Comparison of ENCODE assay signal across 8 cellular contexts in genomic region chrX:63560601-63561218, GRCh38.
A peak's percentile ranks its signal among the peaks of the same experiment; 100 is the strongest.
DNase-seq lines count a peak whose midpoint lies in the region; ATAC-seq lines count a peak whose summit lies in the region.

No MANE protein-coding gene starts in this region.

- H3K4me3 Mint-ChIP-seq in CD4-positive, CD25-positive, alpha-beta regulatory T cell: peak overlapping the region; percentile 93 to 98 (median 98)
- H3K4me3 Mint-ChIP-seq in activated CD8-positive, alpha-beta T cell treated with anti-CD3 and anti-CD28 coated beads, Interleukin-2, amount 10 ng/mL, durations not matched to agents 7 days and 5 days: peak overlapping the region; percentile 97
- H3K4me3 Mint-ChIP-seq in effector memory CD8-positive, alpha-beta T cell: peak overlapping the region; percentile 90 to 97
- H3K4me3 Mint-ChIP-seq in memory B cell: peak overlapping the region; percentile 99

- peaks cover 5 to 26% (median 17%) of the 10 kb centered on the region in 4 donors for H3K4me1 Mint-ChIP-seq in CD4-positive, CD25-positive, alpha-beta regulatory T cell
- H3K4me1 Mint-ChIP-seq in activated CD8-positive, alpha-beta T cell treated with anti-CD3 and anti-CD28 coated beads, Interleukin-2, amount 10 ng/mL, durations not matched to agents 7 days and 5 days (ENCODE audit: low read depth): peaks cover 7% of the 10 kb centered on the region
- peaks cover 10 to 16% of the 10 kb centered on the region in 2 donors for H3K4me1 Mint-ChIP-seq in effector memory CD8-positive, alpha-beta T cell (ENCODE audit: low read depth in 2 of 2)
- H3K4me1 Mint-ChIP-seq in memory B cell: peaks cover 9% of the 10 kb centered on the region

- H3K27me3 Mint-ChIP-seq in CD4-positive, CD25-positive, alpha-beta regulatory T cell: no peaks in the 10 kb centered on the region
- no peaks in the 10 kb centered on the region for H3K27me3 Mint-ChIP-seq in activated CD8-positive, alpha-beta T cell treated with anti-CD3 and anti-CD28 coated beads, Interleukin-2, amount 10 ng/mL, durations not matched to agents 7 days and 5 days (ENCODE audit: low read depth)
- H3K27me3 Mint-ChIP-seq in effector memory CD8-positive, alpha-beta T cell: no peaks in the 10 kb centered on the region
- no peaks in the 10 kb centered on the region for H3K27me3 Mint-ChIP-seq in memory B cell

- H3K9me3 ChIP-seq in CD4-positive, CD25-positive, alpha-beta regulatory T cell (ENCODE audit: control insufficient read depth in 2 of 2, low read length in 2 of 2): no peaks in the 10 kb centered on the region

- H3K36me3 Mint-ChIP-seq in CD4-positive, CD25-positive, alpha-beta regulatory T cell: peaks cover 10% of the 10 kb centered on the region
- H3K36me3 Mint-ChIP-seq in activated CD8-positive, alpha-beta T cell treated with anti-CD3 and anti-CD28 coated beads, Interleukin-2, amount 10 ng/mL, durations not matched to agents 7 days and 5 days (ENCODE audit: low read depth): peaks cover 10% of the 10 kb centered on the region
- peaks cover 6% of the 10 kb centered on the region for H3K36me3 Mint-ChIP-seq in effector memory CD8-positive, alpha-beta T cell (ENCODE audit: insufficient read depth)
- H3K36me3 Mint-ChIP-seq in memory B cell: peaks cover 7% of the 10 kb centered on the region

- ATAC-seq in CD4-positive, CD25-positive, alpha-beta regulatory T cell (ENCODE audit: low read depth in 2 of 2): peak; percentile 81 to 82
- ATAC-seq in GM19395 (IDR thresholded peaks at IDR 0.05; ENCODE audit: unreplicated experiment) (peak; percentile 96), HG03558 (IDR thresholded peaks at IDR 0.05; ENCODE audit: extremely low read depth, unreplicated experiment) (peak; percentile 93), memory B cell (ENCODE audit: low read depth) (peak; percentile 88)
- ATAC-seq in activated CD8-positive, alpha-beta T cell treated with anti-CD3 and anti-CD28 coated beads, Interleukin-2, amount 10 ng/mL, durations not matched to agents 7 days and 5 days: peak; percentile 95
- peak; percentile 91 for ATAC-seq in effector memory CD8-positive, alpha-beta T cell (replicated peaks)

- H3K27ac ChIP-seq in CD4-positive, CD25-positive, alpha-beta regulatory T cell (ENCODE audit: insufficient read depth, low read length, poor library complexity, severe bottlenecking): no peak overlapping the region

- peak; percentile 15 to 79 (median 58) for DNase-seq in CD4-positive, CD25-positive, alpha-beta regulatory T cell
- DNase-seq in NCI-H774 (lab: John Stamatoyannopoulos, UW) (peak; percentile 63), memory B cell (ENCODE audit: low spot score in 2 of 2) (peak; percentile 15 to 31)
- DNase-seq in activated CD8-positive, alpha-beta T cell treated with anti-CD3 and anti-CD28 coated beads, Interleukin-2, amount 10 ng/mL, durations not matched to agents 7 days and 5 days: peak; percentile 69
- peak; percentile 21 to 33 (median 26) for DNase-seq in effector memory CD8-positive, alpha-beta T cell
- DNase-seq in stimulated activated CD8-positive, alpha-beta memory T cell treated with anti-CD3 and anti-CD28 coated beads, Interleukin-12 subunit alpha, Interleukin-12 subunit beta, amount 100 ng/mL, for 1 hour (ENCODE audit: low read depth): peak; percentile 17

- POLR2A ChIA-PET in activated CD8-positive, alpha-beta T cell treated with anti-CD3 and anti-CD28 coated beads, Interleukin-2, amount 10 ng/mL, durations not matched to agents 7 days and 5 days (lab: Charles Lee): interaction anchor here (0.9 kb wide), 1 partner anchor 193 kb away, joined by 3 read pairs; no protein-coding TSS in a partner anchor

- peak overlapping the region; percentile 84 for H3K4me3 ChIP-seq in CD4-positive, CD25-positive, alpha-beta regulatory T cell (ENCODE audit: low read depth, low read length)

- CTCF ChIA-PET in activated CD8-positive, alpha-beta T cell treated with anti-CD3 and anti-CD28 coated beads, Interleukin-2, amount 10 ng/mL, durations not matched to agents 7 days and 5 days (lab: Charles Lee): interaction anchor here (0.9 to 1.2 kb wide), 2 partner anchors 126 to 211 kb away, joined by 3 read pairs; no protein-coding TSS in a partner anchor

- H3K4me1 ChIP-seq in CD4-positive, CD25-positive, alpha-beta regulatory T cell (ENCODE audit: control insufficient read depth, insufficient read depth, low read length, poor library complexity, severe bottlenecking): peaks cover 9% of the 10 kb centered on the region

- H3K27me3 ChIP-seq in CD4-positive, CD25-positive, alpha-beta regulatory T cell (ENCODE audit: control insufficient read depth, insufficient read depth, low read length): no peaks in the 10 kb centered on the region

- H3K36me3 ChIP-seq in CD4-positive, CD25-positive, alpha-beta regulatory T cell (ENCODE audit: control insufficient read depth, insufficient read depth, low read length): no peaks in the 10 kb centered on the region

- peak overlapping the region; percentile 86 to 98 (median 96) for H3K27ac Mint-ChIP-seq in CD4-positive, CD25-positive, alpha-beta regulatory T cell
- peak overlapping the region; percentile 87 for H3K27ac Mint-ChIP-seq in activated CD8-positive, alpha-beta T cell treated with anti-CD3 and anti-CD28 coated beads, Interleukin-2, amount 10 ng/mL, durations not matched to agents 7 days and 5 days
- H3K27ac Mint-ChIP-seq in effector memory CD8-positive, alpha-beta T cell: peak overlapping the region; percentile 88 to 96
- peak overlapping the region; percentile 94 for H3K27ac Mint-ChIP-seq in memory B cell

- H3K9me3 Mint-ChIP-seq in CD4-positive, CD25-positive, alpha-beta regulatory T cell: peaks cover 0 to 12% (median 0%) of the 10 kb centered on the region in 7 donors
- no peaks in the 10 kb centered on the region for H3K9me3 Mint-ChIP-seq in activated CD8-positive, alpha-beta T cell treated with anti-CD3 and anti-CD28 coated beads, Interleukin-2, amount 10 ng/mL, durations not matched to agents 7 days and 5 days (ENCODE audit: insufficient read depth)
- H3K9me3 Mint-ChIP-seq in effector memory CD8-positive, alpha-beta T cell: no peaks in the 10 kb centered on the region
- H3K9me3 Mint-ChIP-seq in memory B cell: peaks cover 3% of the 10 kb centered on the region

Comparison
In these comparisons a context has a peak if more than half of its experiments do, and no peak if none do; other contexts are left out.
1. DNase-seq: peak in every context shown above with its lines; median percentile 69 in activated CD8-positive, alpha-beta T cell treated with anti-CD3 and anti-CD28 coated beads, Interleukin-2, amount 10 ng/mL, durations not matched to agents 7 days and 5 days; 63 in NCI-H774; 58 in CD4-positive, CD25-positive, alpha-beta regulatory T cell; 26 in effector memory CD8-positive, alpha-beta T cell; 23 in memory B cell; 17 in stimulated activated CD8-positive, alpha-beta memory T cell treated with anti-CD3 and anti-CD28 coated beads, Interleukin-12 subunit alpha, Interleukin-12 subunit beta, amount 100 ng/mL, for 1 hour.